ENCODE assay signal across 13 cellular contexts in genomic region chr1:71298633-71299032, GRCh38.
DNase-seq lines count a peak whose midpoint lies in the region; TF ChIP-seq lines count a peak whose summit lies in the region.
"Had no signal": no experiment of that assay in that cellular context is flagged by ENCODE, and none has a peak within 500 bp of the region (broad histone marks: within the 10 kb centered on the region; RNA-seq: fewer than 3 reads in every experiment).

No MANE protein-coding gene starts in this region.

- H3K9me3 ChIP-seq in GM23248 (ENCODE audit: low read depth) (no peaks in the 10 kb centered on the region), SK-N-SH (no peaks in the 10 kb centered on the region)

- no peaks in the 10 kb centered on the region for H3K36me3 ChIP-seq in GM23248 (ENCODE audit: low read depth)
- no peaks in the 10 kb centered on the region for H3K36me3 ChIP-seq in SK-N-SH (replicated peaks in 1 of 2; ENCODE audit: control insufficient read depth in 1 of 2, insufficient read depth in 2 of 2, low read length in 1 of 2)

- TF ChIP-seq EP300 in SK-N-SH (IDR thresholded peaks at IDR 0.05; ENCODE audit: borderline replicate concordance in 1 of 2, low read depth in 1 of 2, low read length in 1 of 2), result no peak

- H3K4me1 ChIP-seq in GM23248 (ENCODE audit: insufficient read depth), result peaks cover 21% of the 10 kb centered on the region
- no peaks in the 10 kb centered on the region; a peak in 1 of 4 replicates for H3K4me1 ChIP-seq in SK-N-SH (ENCODE audit: control insufficient read depth in 1 of 2, insufficient read depth in 2 of 2, low read depth in 1 of 2, low read length in 1 of 2)

- H3K4me3 ChIP-seq in AG10803 (ENCODE audit: low read length) (no peak overlapping the region), GM23248 (no peak overlapping the region), epithelial cell of esophagus (ENCODE audit: low read length) (no peak overlapping the region), SK-N-SH (ENCODE audit: low read depth in 2 of 2, low read length in 1 of 2) (no peak overlapping the region)

- in situ Hi-C loops in GM23248 (cut with MboI), result no loop called here

- H3K9me2 ChIP-seq in GM23248 (ENCODE audit: insufficient read depth), result no peaks in the 10 kb centered on the region
- no peaks in the 10 kb centered on the region for H3K9me2 ChIP-seq in SK-N-SH

- POLR2A ChIA-PET in HEK293T (lab: Yijun Ruan, JAX) (no interaction called here), SK-N-SH (lab: Yijun Ruan, JAX) (no interaction called here)

- no peak for TF ChIP-seq CTCF in AG10803 (conservative IDR thresholded peaks at IDR 0.05; ENCODE audit: low read length)
- TF ChIP-seq CTCF in epithelial cell of esophagus (IDR thresholded peaks at IDR 0.05; ENCODE audit: insufficient read depth, low read depth, low read length, missing control alignments), result no peak
- no peak for TF ChIP-seq CTCF in SK-N-SH (IDR thresholded peaks at IDR 0.05)

- CTCF ChIA-PET in HEK293T (lab: Yijun Ruan, JAX) (no interaction called here), SK-N-SH (lab: Yijun Ruan, JAX) (no interaction called here)

- H2AFZ ChIP-seq in GM23248, result no peak overlapping the region
- no peak overlapping the region for H2AFZ ChIP-seq in SK-N-SH (ENCODE audit: low read depth)

- H3K79me2 ChIP-seq in GM23248 (ENCODE audit: insufficient read depth), result no peaks in the 10 kb centered on the region
- no peaks in the 10 kb centered on the region for H3K79me2 ChIP-seq in SK-N-SH (ENCODE audit: insufficient read depth)

- 15 to 18% methylated on average over 2 of the region's 2 CpGs for WGBS in GM23248 (ENCODE audit: low coverage in 1 of 2, low lambda C conversion rate in 2 of 2, missing lambda C conversion rate in 2 of 2), 2 experiments
- WGBS in SK-N-SH (ENCODE audit: low lambda C conversion rate), result 40% methylated on average over 2 of the region's 2 CpGs

- no peaks in the 10 kb centered on the region for H4K20me1 ChIP-seq in GM23248 (ENCODE audit: insufficient read depth)
- no peaks in the 10 kb centered on the region for H4K20me1 ChIP-seq in SK-N-SH (ENCODE audit: insufficient read depth)

- H3K27me3 ChIP-seq in GM23248 (replicated peaks; ENCODE audit: insufficient read depth) (no peaks in the 10 kb centered on the region), SK-N-SH (ENCODE audit: insufficient read depth) (no peaks in the 10 kb centered on the region)

- TF ChIP-seq RAD21 in SK-N-SH (IDR thresholded peaks at IDR 0.05; ENCODE audit: low read length), result no peak

- no peak overlapping the region for H3K27ac ChIP-seq in GM23248
- no peak overlapping the region for H3K27ac ChIP-seq in SK-N-SH (ENCODE audit: low read depth in 2 of 2, low read length in 1 of 2)

- DNase-seq in AG10803 (ENCODE audit: low read depth) (peak; percentile 25), GM23248 (peak; percentile 54), epithelial cell of esophagus (ENCODE audit: low read depth) (peak; percentile 69), iris pigment epithelial cell (ENCODE audit: low read depth) (peak; percentile 33), T-helper 2 cell (no peak), HEK293T (ENCODE audit: extremely low spot score) (no peak), DMS79 (lab: John Stamatoyannopoulos, UW) (no peak), SK-N-SH (no peak)
- DNase-seq: CD8-positive, alpha-beta memory T cell; H9; NCI-H1694; NCI-H2171 treated with DMSO at 0.1 percent for 48 hours; NCI-H510A had no signal

- H3F3A ChIP-seq in GM23248 (ENCODE audit: insufficient read depth) (0 out of 2 replicates have a peak, but pooled peaks cover 3% of the 10 kb centered on the region), SK-N-SH (replicated peaks; ENCODE audit: insufficient read depth) (no peaks in the 10 kb centered on the region)

- no peak overlapping the region for H3K4me2 ChIP-seq in GM23248 (ENCODE audit: unreplicated experiment)
- H3K4me2 ChIP-seq in SK-N-SH, result no peak overlapping the region

- H3K9ac ChIP-seq in GM23248 (no peak overlapping the region), SK-N-SH (no peak overlapping the region)

TF ChIP-seq in HEK293T, 16 proteins besides CTCF, POLR2A, EP300 and RAD21:
- TF ChIP-seq FOXK2 (IDR thresholded peaks at IDR 0.05), result no peak
- TF ChIP-seq LEF1 (IDR thresholded peaks at IDR 0.05; ENCODE audit: borderline replicate concordance), result no peak
- no peak for TF ChIP-seq NFRKB (IDR thresholded peaks at IDR 0.05)
- no peak for TF ChIP-seq ELF4 (IDR thresholded peaks at IDR 0.05)
- no peak for TF ChIP-seq ZNF384 (IDR thresholded peaks at IDR 0.05)
- TF ChIP-seq FOXA1 (IDR thresholded peaks at IDR 0.05), result no peak
- no peak for TF ChIP-seq BHLHE40 (IDR thresholded peaks at IDR 0.05; ENCODE audit: borderline replicate concordance)
- TF ChIP-seq FOXM1 (IDR thresholded peaks at IDR 0.05; ENCODE audit: borderline replicate concordance), result no peak
- TF ChIP-seq CTBP1 (IDR thresholded peaks at IDR 0.05; ENCODE audit: borderline replicate concordance), result no peak
- no peak for TF ChIP-seq SP1 (IDR thresholded peaks at IDR 0.05)
- no peak for TF ChIP-seq L3MBTL2 (conservative IDR thresholded peaks at IDR 0.05)
- TF ChIP-seq TARDBP (IDR thresholded peaks at IDR 0.05), result no peak
- no peak for TF ChIP-seq ARNT (IDR thresholded peaks at IDR 0.05)
- TF ChIP-seq SUZ12 (IDR thresholded peaks at IDR 0.05), result no peak
- no peak for TF ChIP-seq HDGF (IDR thresholded peaks at IDR 0.05; ENCODE audit: borderline replicate concordance)
- no peak for TF ChIP-seq PKNOX1 (IDR thresholded peaks at IDR 0.05)

TF ChIP-seq in SK-N-SH, 30 proteins besides CTCF, POLR2A, EP300 and RAD21:
- TF ChIP-seq EZH2phosphoT487 (IDR thresholded peaks at IDR 0.05; ENCODE audit: borderline replicate concordance, low read depth), result no peak
- TF ChIP-seq GABPA (IDR thresholded peaks at IDR 0.05; ENCODE audit: low read depth), result no peak
- no peak for TF ChIP-seq RCOR1 (IDR thresholded peaks at IDR 0.05; ENCODE audit: low read length)
- no peak for TF ChIP-seq ZBTB33 (IDR thresholded peaks at IDR 0.05; ENCODE audit: borderline replicate concordance, low read depth)
- TF ChIP-seq RXRA (IDR thresholded peaks at IDR 0.05; ENCODE audit: borderline replicate concordance, low read depth), result no peak
- no peak for TF ChIP-seq MEF2A (IDR thresholded peaks at IDR 0.05; ENCODE audit: borderline replicate concordance, low read depth)
- TF ChIP-seq SMC3 (IDR thresholded peaks at IDR 0.05; ENCODE audit: low read depth, low read length), result no peak
- TF ChIP-seq NFIC (IDR thresholded peaks at IDR 0.05; ENCODE audit: borderline replicate concordance), result no peak
- TF ChIP-seq IRF3 (IDR thresholded peaks at IDR 0.05; ENCODE audit: low read depth, low read length), result no peak
- no peak for TF ChIP-seq POLR2AphosphoS5 (IDR thresholded peaks at IDR 0.05; ENCODE audit: low read depth, low read length)
- no peak for TF ChIP-seq TCF12 (IDR thresholded peaks at IDR 0.05)
- TF ChIP-seq JUND (IDR thresholded peaks at IDR 0.05), result no peak
- TF ChIP-seq FOXM1 (IDR thresholded peaks at IDR 0.05; ENCODE audit: low read depth), result no peak
- no peak for TF ChIP-seq ELF1 (IDR thresholded peaks at IDR 0.05)
- no peak for TF ChIP-seq USF2 (IDR thresholded peaks at IDR 0.05; ENCODE audit: borderline replicate concordance, low read depth, low read length)

Comparison
In these comparisons a context has a peak if more than half of its experiments do, and no peak if none do; other contexts are left out.
1. DNase-seq: peak in AG10803 (single experiment), GM23248 (single experiment), epithelial cell of esophagus (single experiment) and iris pigment epithelial cell (single experiment); none in T-helper 2 cell (0 of 5), HEK293T (single experiment), DMS79 (single experiment) and SK-N-SH (single experiment).